Comparison of ENCODE assay signal across 8 cellular contexts in genomic region chr12:77064891-77065360, GRCh38. TPM values are rescaled to one million over a fixed set of nuclear protein-coding genes. Genes with fewer than 3 reads are reported as not detected.
A peak's percentile ranks its signal among the peaks of the same experiment; 100 is the strongest.
DNase-seq lines count a peak whose midpoint lies in the region; ATAC-seq and TF ChIP-seq lines count a peak whose summit lies in the region.

No MANE protein-coding gene starts in this region.

- no peak for TF ChIP-seq CTCF in A673 (conservative IDR thresholded peaks at IDR 0.05; ENCODE audit: low read depth, low read length)
- TF ChIP-seq CTCF in endothelial cell (IDR thresholded peaks at IDR 0.05; ENCODE audit: unreplicated experiment): no peak
- TF ChIP-seq CTCF in natural killer cell (IDR thresholded peaks at IDR 0.05): no peak

- intact Hi-C loops in A673 (cut with micrococcal nuclease; ENCODE audit: unreplicated experiment) (no loop called here), natural killer cell (cut with micrococcal nuclease) (no loop called here)

- H3K36me3 ChIP-seq in A673 (ENCODE audit: insufficient read depth, low read length, poor library complexity, severe bottlenecking): peaks cover 12% of the 10 kb centered on the region

- H3K36me3 Mint-ChIP-seq in endothelial cell (ENCODE audit: low read depth, unreplicated experiment) (no peaks in the 10 kb centered on the region), natural killer cell (no peaks in the 10 kb centered on the region)

- BruUV-seq in A673 (replicated peaks; lab: Mats Ljungman, UMichigan): no TSS peak

- POLR2A ChIA-PET in A673 (lab: Charles Lee; ENCODE audit: low non-redundant PET): no interaction called here

- peak overlapping the region; percentile 82 for H3K4me3 Mint-ChIP-seq in endothelial cell (ENCODE audit: unreplicated experiment)
- peak overlapping the region; percentile 90 for H3K4me3 Mint-ChIP-seq in natural killer cell

- peaks cover 3% of the 10 kb centered on the region for H3K4me1 Mint-ChIP-seq in endothelial cell (ENCODE audit: unreplicated experiment)
- peaks cover 20% of the 10 kb centered on the region in 2 donors for H3K4me1 Mint-ChIP-seq in natural killer cell

- peak; percentile 9 for ATAC-seq in GM19025 (IDR thresholded peaks at IDR 0.05; ENCODE audit: low read depth, unreplicated experiment)
- ATAC-seq in HG03196 (IDR thresholded peaks at IDR 0.05; ENCODE audit: unreplicated experiment): peak; percentile 3
- ATAC-seq in SK-N-SH treated with all-trans-retinoic acid at 6 μM for 48 hours: peak; percentile 40
- peak; percentile 33 to 51 (median 35) for ATAC-seq in natural killer cell
- ATAC-seq in GM21367 (IDR thresholded peaks at IDR 0.05; ENCODE audit: unreplicated experiment): no peak

- CTCF ChIA-PET in A673 (lab: Charles Lee): no interaction called here

- H3K27me3 Mint-ChIP-seq in endothelial cell (ENCODE audit: unreplicated experiment) (peaks cover 5% of the 10 kb centered on the region), natural killer cell (ENCODE audit: low read depth in 2 of 2) (peaks cover 7% of the 10 kb centered on the region in 2 donors)

- H3K9me3 Mint-ChIP-seq in endothelial cell (ENCODE audit: unreplicated experiment) (no peaks in the 10 kb centered on the region), natural killer cell (no peaks in the 10 kb centered on the region)

- H3K27ac Mint-ChIP-seq in endothelial cell (ENCODE audit: unreplicated experiment) (peak overlapping the region; percentile 13), natural killer cell (peak overlapping the region in 1 of 2 donors; percentile 9)

- no peaks in the 10 kb centered on the region for H3K9me3 ChIP-seq in A673 (ENCODE audit: low read depth, low read length, poor library complexity, severe bottlenecking)

- peaks cover 13% of the 10 kb centered on the region for H3K4me1 ChIP-seq in A673 (ENCODE audit: insufficient read depth, low read length, poor library complexity, severe bottlenecking)

- H3K27ac ChIP-seq in A673 (ENCODE audit: low read depth, low read length, poor library complexity, severe bottlenecking): peak overlapping the region; percentile 73

- H3K4me3 ChIP-seq in A673 (ENCODE audit: low read depth, low read length, poor library complexity, severe bottlenecking): peak overlapping the region; percentile 62

- peak; percentile 73 for DNase-seq in A673 (ENCODE audit: low spot score)
- DNase-seq in endothelial cell (ENCODE audit: low spot score): no peak
- no peak for DNase-seq in natural killer cell
- DNase-seq in hypothalamus (lab: John Stamatoyannopoulos, UW): no peak

- no peaks in the 10 kb centered on the region for H3K27me3 ChIP-seq in A673 (replicated peaks; ENCODE audit: insufficient read depth, low read depth, low read length, poor library complexity)

TF ChIP-seq in SK-N-SH treated with all-trans-retinoic acid at 6 μM for 48 hours, 23 proteins besides CTCF, POLR2A, EP300 and RAD21:
- TF ChIP-seq BACH2 (CRISPR knock-in tag; IDR thresholded peaks at IDR 0.05; ENCODE audit: borderline replicate concordance): no peak
- no peak for TF ChIP-seq CSDC2 (CRISPR knock-in tag; IDR thresholded peaks at IDR 0.05)
- no peak for TF ChIP-seq ZNF565 (CRISPR knock-in tag; conservative IDR thresholded peaks at IDR 0.05; ENCODE audit: low read depth)
- TF ChIP-seq PATZ1 (CRISPR knock-in tag; IDR thresholded peaks at IDR 0.05; ENCODE audit: borderline replicate concordance): no peak
- no peak for TF ChIP-seq PPARA (CRISPR knock-in tag; IDR thresholded peaks at IDR 0.05; ENCODE audit: borderline replicate concordance)
- no peak for TF ChIP-seq POU6F1 (CRISPR knock-in tag; IDR thresholded peaks at IDR 0.05; ENCODE audit: borderline replicate concordance, low read depth)
- TF ChIP-seq SNAI2 (CRISPR knock-in tag; IDR thresholded peaks at IDR 0.05): no peak
- TF ChIP-seq TOX (CRISPR knock-in tag; IDR thresholded peaks at IDR 0.05; ENCODE audit: borderline replicate concordance): no peak
- TF ChIP-seq ARNTL (CRISPR knock-in tag; IDR thresholded peaks at IDR 0.05; ENCODE audit: borderline replicate concordance, low read depth): no peak
- no peak for TF ChIP-seq ZFP3 (CRISPR knock-in tag; IDR thresholded peaks at IDR 0.05)
- TF ChIP-seq, protein P1, sequence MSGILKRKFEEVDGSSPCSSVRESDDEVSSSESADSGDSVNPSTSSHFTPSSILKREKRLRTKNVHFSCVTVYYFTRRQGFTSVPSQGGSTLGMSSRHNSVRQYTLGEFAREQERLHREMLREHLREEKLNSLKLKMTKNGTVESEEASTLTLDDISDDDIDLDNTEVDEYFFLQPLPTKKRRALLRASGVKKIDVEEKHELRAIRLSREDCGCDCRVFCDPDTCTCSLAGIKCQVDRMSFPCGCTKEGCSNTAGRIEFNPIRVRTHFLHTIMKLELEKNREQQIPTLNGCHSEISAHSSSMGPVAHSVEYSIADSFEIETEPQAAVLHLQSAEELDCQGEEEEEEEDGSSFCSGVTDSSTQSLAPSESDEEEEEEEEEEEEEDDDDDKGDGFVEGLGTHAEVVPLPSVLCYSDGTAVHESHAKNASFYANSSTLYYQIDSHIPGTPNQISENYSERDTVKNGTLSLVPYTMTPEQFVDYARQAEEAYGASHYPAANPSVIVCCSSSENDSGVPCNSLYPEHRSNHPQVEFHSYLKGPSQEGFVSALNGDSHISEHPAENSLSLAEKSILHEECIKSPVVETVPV (CRISPR knock-in tag; IDR thresholded peaks at IDR 0.05): no peak
- TF ChIP-seq, protein P2, sequence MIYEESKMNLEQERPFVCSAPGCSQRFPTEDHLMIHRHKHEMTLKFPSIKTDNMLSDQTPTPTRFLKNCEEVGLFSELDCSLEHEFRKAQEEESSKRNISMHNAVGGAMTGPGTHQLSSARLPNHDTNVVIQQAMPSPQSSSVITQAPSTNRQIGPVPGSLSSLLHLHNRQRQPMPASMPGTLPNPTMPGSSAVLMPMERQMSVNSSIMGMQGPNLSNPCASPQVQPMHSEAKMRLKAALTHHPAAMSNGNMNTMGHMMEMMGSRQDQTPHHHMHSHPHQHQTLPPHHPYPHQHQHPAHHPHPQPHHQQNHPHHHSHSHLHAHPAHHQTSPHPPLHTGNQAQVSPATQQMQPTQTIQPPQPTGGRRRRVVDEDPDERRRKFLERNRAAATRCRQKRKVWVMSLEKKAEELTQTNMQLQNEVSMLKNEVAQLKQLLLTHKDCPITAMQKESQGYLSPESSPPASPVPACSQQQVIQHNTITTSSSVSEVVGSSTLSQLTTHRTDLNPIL (CRISPR knock-in tag; IDR thresholded peaks at IDR 0.05; ENCODE audit: low read depth): no peak
- TF ChIP-seq GLIS3 (CRISPR knock-in tag; IDR thresholded peaks at IDR 0.05): no peak
- no peak for TF ChIP-seq ZC3H10 (CRISPR knock-in tag; IDR thresholded peaks at IDR 0.05)
- TF ChIP-seq RARB (CRISPR knock-in tag; IDR thresholded peaks at IDR 0.05): no peak
- TF ChIP-seq ISL1 (CRISPR knock-in tag; IDR thresholded peaks at IDR 0.05): no peak
- TF ChIP-seq TCF4 (CRISPR knock-in tag; IDR thresholded peaks at IDR 0.05; ENCODE audit: borderline replicate concordance): no peak

RNA-seq across cellular contexts. Expression of gene E2F7, which starts 0.4 kb away (rescaled TPM):
- total RNA-seq in A673 (2021) (26.7 and 28.1 TPM in 2 replicates), endothelial cell (ENCODE audit: unreplicated experiment) (6.2 TPM), natural killer cell (1 to 10 TPM in 1 of 3 donors, under 1 TPM in 2; 0.30 to 1.1 (median 0.59) TPM)
